In genomic region chr5:139740138-139740992, GRCh38 we compare ENCODE assay signal across 2 cellular contexts.
TF ChIP-seq lines count a peak whose summit lies in the region.

No MANE protein-coding gene starts in this region.

TF ChIP-seq in IMR-90, 13 proteins besides CTCF, POLR2A, EP300 and RAD21:
- TF ChIP-seq USF2 (IDR thresholded peaks at IDR 0.05; ENCODE audit: low read depth, low read length) = no peak

TF ChIP-seq in K562, 482 proteins besides CTCF, POLR2A, EP300 and RAD21:
- TF ChIP-seq NFXL1 (CRISPR knock-in tag; IDR thresholded peaks at IDR 0.05) (no peak), BCOR (IDR thresholded peaks at IDR 0.05) (0 out of 2 replicates have a peak, but pooled peaks have one; percentile 23), LCOR (CRISPR knock-in tag; IDR thresholded peaks at IDR 0.05) (no peak), RFX5 (IDR thresholded peaks at IDR 0.05; ENCODE audit: low read depth, low read length) (no peak), FIP1L1 (IDR thresholded peaks at IDR 0.05; ENCODE audit: low read depth, low read length, poor library complexity, severe bottlenecking) (no peak), EZH2 (IDR thresholded peaks at IDR 0.05; ENCODE audit: borderline replicate concordance, low read depth, low read length) (no peak), ZBTB7A (IDR thresholded peaks at IDR 0.05; ENCODE audit: borderline replicate concordance, control insufficient read depth, low read depth, low read length) (0 out of 2 replicates have a peak, but pooled peaks have one; percentile 20), ZKSCAN1 (IDR thresholded peaks at IDR 0.05; ENCODE audit: low read depth, low read length) (peak; percentile 94)
